ENCODE assay signal across 8 cellular contexts in the genomic region with DNA sequence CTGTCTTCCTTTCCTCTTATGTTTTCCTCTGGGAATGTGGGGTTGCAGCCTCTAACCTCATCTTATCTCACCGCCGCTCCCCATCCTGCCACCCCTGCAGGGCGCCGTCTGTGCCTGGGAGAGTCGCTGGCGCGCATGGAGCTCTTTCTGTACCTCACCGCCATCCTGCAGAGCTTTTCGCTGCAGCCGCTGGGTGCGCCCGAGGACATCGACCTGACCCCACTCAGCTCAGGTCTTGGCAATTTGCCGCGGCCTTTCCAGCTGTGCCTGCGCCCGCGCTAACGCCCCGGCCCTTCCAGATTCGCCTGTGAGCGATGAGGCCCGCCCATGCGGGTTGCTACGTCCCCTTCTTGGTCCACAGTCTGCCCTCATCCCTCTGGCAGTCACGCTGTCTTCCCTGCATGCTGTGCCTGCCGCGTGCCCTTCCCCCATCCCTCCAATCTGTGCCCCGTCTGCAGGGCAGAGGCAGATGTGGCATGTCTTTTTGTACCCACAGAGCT. TPM values are rescaled to one million over a fixed set of nuclear protein-coding genes. Genes with fewer than 3 reads are reported as not detected.
DNase-seq lines count a peak whose midpoint lies in the region; ATAC-seq and TF ChIP-seq lines count a peak whose summit lies in the region.
"Not testable (repeated sequence)": the region's sequence is repeated elsewhere in the genome, so short reads cannot be mapped to it uniquely, and the experiment has no call there.

No MANE protein-coding gene starts in this region.

- not testable (repeated sequence) for H3K36me3 Mint-ChIP-seq in central memory CD8-positive, alpha-beta T cell (ENCODE audit: insufficient read depth); immature natural killer cell

- peak; percentile 25; the same call in 1 of the 2 replicates for TF ChIP-seq CTCF in KMS-11 (conservative IDR thresholded peaks at IDR 0.05; ENCODE audit: low read depth, low read length)
- not testable (repeated sequence) for TF ChIP-seq CTCF in RWPE2 (IDR thresholded peaks at IDR 0.05; ENCODE audit: poor library complexity, severe bottlenecking)

- not testable (repeated sequence) for H3K27me3 Mint-ChIP-seq in central memory CD8-positive, alpha-beta T cell
- H3K27me3 Mint-ChIP-seq in immature natural killer cell (ENCODE audit: low read depth in 3 of 3), result peaks cover 5 to 14% (median 12%) of the 10 kb centered on the region in 3 donors

- peak overlapping the region; percentile 77 for H3K4me3 Mint-ChIP-seq in central memory CD8-positive, alpha-beta T cell
- H3K4me3 Mint-ChIP-seq in immature natural killer cell, result peak overlapping the region; percentile 60 to 89 (median 80)

- not testable (repeated sequence) for H3K9ac ChIP-seq in KMS-11; rectal smooth muscle tissue (ENCODE audit: low read length)

- not testable (repeated sequence) for H3K4me3 ChIP-seq in KMS-11 (IDR thresholded peaks at IDR 0.05; ENCODE audit: insufficient read depth, low read depth, low read length); RWPE2 (ENCODE audit: severe bottlenecking)
- peak overlapping the region; percentile 33 for H3K4me3 ChIP-seq in rectal smooth muscle tissue (ENCODE audit: low read length)

- not testable (repeated sequence) for H3K79me2 ChIP-seq in KMS-11 (ENCODE audit: insufficient read depth, low read depth)

- H3K9me3 Mint-ChIP-seq in central memory CD8-positive, alpha-beta T cell; immature natural killer cell: not testable (repeated sequence)

- peak overlapping the region; percentile 76 for H2AFZ ChIP-seq in KMS-11 (ENCODE audit: low read depth)

- DNase-seq in DMS53 treated with DMSO at 0.1 percent for 48 hours (lab: John Stamatoyannopoulos, UW; ENCODE audit: unreplicated experiment) (peak; percentile 8), immature natural killer cell (peak; percentile 77 to 81 (median 80))
- not testable (repeated sequence) for DNase-seq in RWPE2 (ENCODE audit: low spot score)
- peak; percentile 10 for DNase-seq in activated CD8-positive, alpha-beta memory T cell treated with anti-CD3 and anti-CD28 coated beads, Interleukin-2, amount 50 U/mL, for 1 hour (ENCODE audit: extremely low read depth)
- peak; percentile 66 to 73 for DNase-seq in central memory CD8-positive, alpha-beta T cell (ENCODE audit: low spot score in 2 of 2)
- DNase-seq in stimulated activated naive CD4-positive, alpha-beta T cell treated with Interleukin-2 at 50 U/mL for 16 hours (lab: John Stamatoyannopoulos, UW), result peak; percentile 90

- peak overlapping the region; percentile 42; the same call in 1 of the 2 replicates for H3K4me2 ChIP-seq in KMS-11

- not testable (repeated sequence) for H3K9me3 ChIP-seq in RWPE2 (ENCODE audit: severe bottlenecking)

- H3K27me3 ChIP-seq in KMS-11 (ENCODE audit: insufficient read depth, low read depth); RWPE2 (ENCODE audit: insufficient read depth, poor library complexity, severe bottlenecking); rectal smooth muscle tissue (ENCODE audit: control insufficient read depth, insufficient read depth, low read length): not testable (repeated sequence)

- H3K27ac ChIP-seq in KMS-11; RWPE2 (ENCODE audit: poor library complexity, severe bottlenecking); rectal smooth muscle tissue (ENCODE audit: low read depth, low read length): not testable (repeated sequence)

- H4K20me1 ChIP-seq in KMS-11 (ENCODE audit: insufficient read depth), result not testable (repeated sequence)

- H3K4me1 ChIP-seq in KMS-11 (ENCODE audit: low read depth, poor library complexity, severe bottlenecking); RWPE2 (ENCODE audit: insufficient read depth, poor library complexity, severe bottlenecking); rectal smooth muscle tissue (ENCODE audit: control insufficient read depth, insufficient read depth, low read length): not testable (repeated sequence)

- ATAC-seq in RWPE2 (ENCODE audit: low read depth), result peak; percentile 84
- peak; percentile 98 for ATAC-seq in central memory CD8-positive, alpha-beta T cell (replicated peaks; ENCODE audit: extremely low read depth, poor library complexity, severe bottlenecking)

- H3K36me3 ChIP-seq in KMS-11 (ENCODE audit: insufficient read depth); RWPE2 (ENCODE audit: low read depth); rectal smooth muscle tissue (ENCODE audit: control insufficient read depth, insufficient read depth, low read length): not testable (repeated sequence)

- peaks cover 37% of the 10 kb centered on the region for H3K4me1 Mint-ChIP-seq in central memory CD8-positive, alpha-beta T cell
- peaks cover 25 to 37% of the 10 kb centered on the region in 2 donors for H3K4me1 Mint-ChIP-seq in immature natural killer cell

- peak overlapping the region; percentile 93 for H3K27ac Mint-ChIP-seq in central memory CD8-positive, alpha-beta T cell (ENCODE audit: low read depth)
- peak overlapping the region; percentile 75 to 98 (median 92) for H3K27ac Mint-ChIP-seq in immature natural killer cell

RNA-seq across cellular contexts. Expression of a gene that starts 13.6 kb away (rescaled TPM):
- polyA plus RNA-seq in immature natural killer cell, result not detected

RNA-seq across cellular contexts. Expression of a gene that starts 39.6 kb away (rescaled TPM):
- not detected for polyA plus RNA-seq in immature natural killer cell
